In the genomic region with DNA sequence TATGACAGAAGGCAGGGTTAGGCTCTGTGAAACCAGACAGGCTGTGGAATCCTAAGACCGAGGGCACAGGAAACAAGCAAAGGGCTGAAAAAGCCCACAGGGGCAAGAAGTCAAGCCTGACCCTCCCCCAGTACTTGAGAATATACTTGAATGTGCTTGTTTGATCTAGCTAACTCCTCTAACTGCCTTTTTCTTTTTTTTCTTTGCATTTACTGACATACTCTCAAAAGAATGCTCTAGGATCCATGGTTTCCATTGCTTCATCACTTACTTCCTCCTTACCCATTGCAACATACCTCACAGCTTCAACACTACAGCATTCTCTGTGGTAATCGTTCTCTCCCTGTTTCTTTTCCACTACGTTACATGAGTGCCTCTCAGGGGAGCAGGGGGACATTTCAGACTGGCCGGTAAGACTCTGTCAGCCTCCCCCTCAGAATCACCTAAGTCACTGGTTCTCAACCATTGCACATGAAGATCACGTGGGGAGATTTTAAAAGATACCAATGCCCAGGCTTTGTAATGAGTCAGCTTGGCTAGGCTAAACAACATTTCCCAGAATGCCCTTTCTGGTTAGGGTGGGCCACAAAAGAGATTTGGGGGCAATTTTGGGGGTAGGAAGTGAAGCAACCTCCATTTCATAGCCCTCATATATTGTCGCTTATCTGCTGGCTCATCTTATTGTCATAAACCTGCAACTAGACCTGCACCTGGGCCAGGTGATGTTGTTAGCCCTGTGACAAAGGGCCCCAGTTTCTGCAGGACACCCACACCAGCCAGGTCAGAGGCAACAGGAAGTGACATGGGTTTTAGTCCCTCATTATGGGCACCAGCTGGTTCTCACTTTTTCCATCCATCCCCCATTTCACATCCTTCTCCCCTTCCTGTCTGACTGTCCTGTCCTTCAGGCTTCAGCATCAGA, we compare ENCODE assay signal across 1 cellular context.
TF ChIP-seq lines count a peak whose summit lies in the region.

No MANE protein-coding gene starts in this region.

TF ChIP-seq in HepG2, 621 proteins besides CTCF, POLR2A, EP300 and RAD21 (continued from another document and continues in another):
- TF ChIP-seq ZNF253 (CRISPR knock-in tag; IDR thresholded peaks at IDR 0.05; ENCODE audit: borderline replicate concordance) (no peak), NFIC (IDR thresholded peaks at IDR 0.05; ENCODE audit: low read length) (no peak), ZNF644 (CRISPR knock-in tag; IDR thresholded peaks at IDR 0.05; ENCODE audit: low read depth) (peak; percentile 73; the same call in 1 of the 2 replicates), MTA1 (CRISPR knock-in tag; IDR thresholded peaks at IDR 0.05; ENCODE audit: borderline replicate concordance) (no peak), FOXA1 (IDR thresholded peaks at IDR 0.05) (no peak), FOXA1 (CRISPR knock-in tag; IDR thresholded peaks at IDR 0.05) (no peak), MAFF (IDR thresholded peaks at IDR 0.05; ENCODE audit: low read depth, low read length) (0 out of 2 replicates have a peak, but pooled peaks have one; percentile 1), NRL (CRISPR knock-in tag; IDR thresholded peaks at IDR 0.05; ENCODE audit: borderline replicate concordance) (no peak), FOXC1 (CRISPR knock-in tag; IDR thresholded peaks at IDR 0.05; ENCODE audit: borderline replicate concordance) (no peak), THAP11 (CRISPR knock-in tag; IDR thresholded peaks at IDR 0.05) (peak; percentile 57; the same call in 1 of the 2 replicates), RAD51 (IDR thresholded peaks at IDR 0.05; ENCODE audit: borderline replicate concordance) (no peak), ZNF274 (CRISPR knock-in tag; IDR thresholded peaks at IDR 0.05) (no peak), WIZ (CRISPR knock-in tag; IDR thresholded peaks at IDR 0.05) (no peak), SIN3B (IDR thresholded peaks at IDR 0.05; ENCODE audit: low read length) (no peak), ZNF616 (CRISPR knock-in tag; IDR thresholded peaks at IDR 0.05; ENCODE audit: low read depth) (no peak), JUNB (CRISPR knock-in tag; IDR thresholded peaks at IDR 0.05; ENCODE audit: borderline replicate concordance) (no peak), ZBTB8A (CRISPR knock-in tag; IDR thresholded peaks at IDR 0.05; ENCODE audit: borderline replicate concordance, low read depth) (no peak), POGZ (CRISPR knock-in tag; IDR thresholded peaks at IDR 0.05) (peak; percentile 43; the same call in 1 of the 2 replicates), ZNF7 (CRISPR knock-in tag; IDR thresholded peaks at IDR 0.05) (no peak), SPEN (CRISPR knock-in tag; IDR thresholded peaks at IDR 0.05; ENCODE audit: low read depth) (no peak), RARA (CRISPR knock-in tag; IDR thresholded peaks at IDR 0.05) (peak; percentile 6; the same call in 1 of the 2 replicates), PAF1 (CRISPR knock-in tag; IDR thresholded peaks at IDR 0.05) (no peak), ZNF446 (CRISPR knock-in tag; IDR thresholded peaks at IDR 0.05) (no peak), TGIF2 (CRISPR knock-in tag; IDR thresholded peaks at IDR 0.05) (peak; percentile 62; the same call in 1 of the 2 replicates), HMG20A (CRISPR knock-in tag; IDR thresholded peaks at IDR 0.05; ENCODE audit: borderline replicate concordance) (peak; percentile 74), ZMYM3 (CRISPR knock-in tag; IDR thresholded peaks at IDR 0.05) (no peak), CBX5 (CRISPR knock-in tag; IDR thresholded peaks at IDR 0.05; ENCODE audit: borderline replicate concordance) (peak; percentile 66; the same call in 1 of the 2 replicates), MBNL3 (CRISPR knock-in tag; conservative IDR thresholded peaks at IDR 0.05) (no peak), RXRB (CRISPR knock-in tag; IDR thresholded peaks at IDR 0.05; ENCODE audit: borderline replicate concordance) (peak; percentile 34; the same call in 1 of the 2 replicates), ZSCAN31 (CRISPR knock-in tag; IDR thresholded peaks at IDR 0.05; ENCODE audit: low read depth) (no peak), ZNF816 (CRISPR knock-in tag; IDR thresholded peaks at IDR 0.05; ENCODE audit: borderline replicate concordance) (no peak), ZNF839 (CRISPR knock-in tag; IDR thresholded peaks at IDR 0.05; ENCODE audit: borderline replicate concordance) (no peak), FOXO1 (CRISPR knock-in tag; IDR thresholded peaks at IDR 0.05) (0 out of 2 replicates have a peak, but pooled peaks have one; percentile 32), ZFP36 (IDR thresholded peaks at IDR 0.05; ENCODE audit: borderline replicate concordance, low read depth, low read length, partially characterized antibody) (no peak)
- TF ChIP-seq, protein P1, sequence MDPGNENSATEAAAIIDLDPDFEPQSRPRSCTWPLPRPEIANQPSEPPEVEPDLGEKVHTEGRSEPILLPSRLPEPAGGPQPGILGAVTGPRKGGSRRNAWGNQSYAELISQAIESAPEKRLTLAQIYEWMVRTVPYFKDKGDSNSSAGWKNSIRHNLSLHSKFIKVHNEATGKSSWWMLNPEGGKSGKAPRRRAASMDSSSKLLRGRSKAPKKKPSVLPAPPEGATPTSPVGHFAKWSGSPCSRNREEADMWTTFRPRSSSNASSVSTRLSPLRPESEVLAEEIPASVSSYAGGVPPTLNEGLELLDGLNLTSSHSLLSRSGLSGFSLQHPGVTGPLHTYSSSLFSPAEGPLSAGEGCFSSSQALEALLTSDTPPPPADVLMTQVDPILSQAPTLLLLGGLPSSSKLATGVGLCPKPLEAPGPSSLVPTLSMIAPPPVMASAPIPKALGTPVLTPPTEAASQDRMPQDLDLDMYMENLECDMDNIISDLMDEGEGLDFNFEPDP (CRISPR knock-in tag; conservative IDR thresholded peaks at IDR 0.05), result no peak
- TF ChIP-seq, protein P2, sequence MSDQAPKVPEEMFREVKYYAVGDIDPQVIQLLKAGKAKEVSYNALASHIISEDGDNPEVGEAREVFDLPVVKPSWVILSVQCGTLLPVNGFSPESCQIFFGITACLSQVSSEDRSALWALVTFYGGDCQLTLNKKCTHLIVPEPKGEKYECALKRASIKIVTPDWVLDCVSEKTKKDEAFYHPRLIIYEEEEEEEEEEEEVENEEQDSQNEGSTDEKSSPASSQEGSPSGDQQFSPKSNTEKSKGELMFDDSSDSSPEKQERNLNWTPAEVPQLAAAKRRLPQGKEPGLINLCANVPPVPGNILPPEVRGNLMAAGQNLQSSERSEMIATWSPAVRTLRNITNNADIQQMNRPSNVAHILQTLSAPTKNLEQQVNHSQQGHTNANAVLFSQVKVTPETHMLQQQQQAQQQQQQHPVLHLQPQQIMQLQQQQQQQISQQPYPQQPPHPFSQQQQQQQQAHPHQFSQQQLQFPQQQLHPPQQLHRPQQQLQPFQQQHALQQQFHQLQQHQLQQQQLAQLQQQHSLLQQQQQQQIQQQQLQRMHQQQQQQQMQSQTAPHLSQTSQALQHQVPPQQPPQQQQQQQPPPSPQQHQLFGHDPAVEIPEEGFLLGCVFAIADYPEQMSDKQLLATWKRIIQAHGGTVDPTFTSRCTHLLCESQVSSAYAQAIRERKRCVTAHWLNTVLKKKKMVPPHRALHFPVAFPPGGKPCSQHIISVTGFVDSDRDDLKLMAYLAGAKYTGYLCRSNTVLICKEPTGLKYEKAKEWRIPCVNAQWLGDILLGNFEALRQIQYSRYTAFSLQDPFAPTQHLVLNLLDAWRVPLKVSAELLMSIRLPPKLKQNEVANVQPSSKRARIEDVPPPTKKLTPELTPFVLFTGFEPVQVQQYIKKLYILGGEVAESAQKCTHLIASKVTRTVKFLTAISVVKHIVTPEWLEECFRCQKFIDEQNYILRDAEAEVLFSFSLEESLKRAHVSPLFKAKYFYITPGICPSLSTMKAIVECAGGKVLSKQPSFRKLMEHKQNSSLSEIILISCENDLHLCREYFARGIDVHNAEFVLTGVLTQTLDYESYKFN (CRISPR knock-in tag; conservative IDR thresholded peaks at IDR 0.05), result no peak
- TF ChIP-seq, protein P3, sequence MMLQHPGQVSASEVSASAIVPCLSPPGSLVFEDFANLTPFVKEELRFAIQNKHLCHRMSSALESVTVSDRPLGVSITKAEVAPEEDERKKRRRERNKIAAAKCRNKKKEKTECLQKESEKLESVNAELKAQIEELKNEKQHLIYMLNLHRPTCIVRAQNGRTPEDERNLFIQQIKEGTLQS (CRISPR knock-in tag; IDR thresholded peaks at IDR 0.05), result peak; percentile 72
- TF ChIP-seq, protein P4, sequence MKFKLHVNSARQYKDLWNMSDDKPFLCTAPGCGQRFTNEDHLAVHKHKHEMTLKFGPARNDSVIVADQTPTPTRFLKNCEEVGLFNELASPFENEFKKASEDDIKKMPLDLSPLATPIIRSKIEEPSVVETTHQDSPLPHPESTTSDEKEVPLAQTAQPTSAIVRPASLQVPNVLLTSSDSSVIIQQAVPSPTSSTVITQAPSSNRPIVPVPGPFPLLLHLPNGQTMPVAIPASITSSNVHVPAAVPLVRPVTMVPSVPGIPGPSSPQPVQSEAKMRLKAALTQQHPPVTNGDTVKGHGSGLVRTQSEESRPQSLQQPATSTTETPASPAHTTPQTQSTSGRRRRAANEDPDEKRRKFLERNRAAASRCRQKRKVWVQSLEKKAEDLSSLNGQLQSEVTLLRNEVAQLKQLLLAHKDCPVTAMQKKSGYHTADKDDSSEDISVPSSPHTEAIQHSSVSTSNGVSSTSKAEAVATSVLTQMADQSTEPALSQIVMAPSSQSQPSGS (CRISPR knock-in tag; IDR thresholded peaks at IDR 0.05), result peak; percentile 71
- TF ChIP-seq, protein P5, sequence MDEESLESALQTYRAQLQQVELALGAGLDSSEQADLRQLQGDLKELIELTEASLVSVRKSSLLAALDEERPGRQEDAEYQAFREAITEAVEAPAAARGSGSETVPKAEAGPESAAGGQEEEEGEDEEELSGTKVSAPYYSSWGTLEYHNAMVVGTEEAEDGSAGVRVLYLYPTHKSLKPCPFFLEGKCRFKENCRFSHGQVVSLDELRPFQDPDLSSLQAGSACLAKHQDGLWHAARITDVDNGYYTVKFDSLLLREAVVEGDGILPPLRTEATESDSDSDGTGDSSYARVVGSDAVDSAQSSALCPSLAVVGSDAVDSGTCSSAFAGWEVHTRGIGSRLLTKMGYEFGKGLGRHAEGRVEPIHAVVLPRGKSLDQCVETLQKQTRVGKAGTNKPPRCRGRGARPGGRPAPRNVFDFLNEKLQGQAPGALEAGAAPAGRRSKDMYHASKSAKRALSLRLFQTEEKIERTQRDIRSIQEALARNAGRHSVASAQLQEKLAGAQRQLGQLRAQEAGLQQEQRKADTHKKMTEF (CRISPR knock-in tag; IDR thresholded peaks at IDR 0.05), result no peak
- TF ChIP-seq, protein P6, sequence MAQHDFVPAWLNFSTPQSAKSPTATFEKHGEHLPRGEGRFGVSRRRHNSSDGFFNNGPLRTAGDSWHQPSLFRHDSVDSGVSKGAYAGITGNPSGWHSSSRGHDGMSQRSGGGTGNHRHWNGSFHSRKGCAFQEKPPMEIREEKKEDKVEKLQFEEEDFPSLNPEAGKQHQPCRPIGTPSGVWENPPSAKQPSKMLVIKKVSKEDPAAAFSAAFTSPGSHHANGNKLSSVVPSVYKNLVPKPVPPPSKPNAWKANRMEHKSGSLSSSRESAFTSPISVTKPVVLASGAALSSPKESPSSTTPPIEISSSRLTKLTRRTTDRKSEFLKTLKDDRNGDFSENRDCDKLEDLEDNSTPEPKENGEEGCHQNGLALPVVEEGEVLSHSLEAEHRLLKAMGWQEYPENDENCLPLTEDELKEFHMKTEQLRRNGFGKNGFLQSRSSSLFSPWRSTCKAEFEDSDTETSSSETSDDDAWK (CRISPR knock-in tag; IDR thresholded peaks at IDR 0.05), result no peak
- TF ChIP-seq, protein P7, sequence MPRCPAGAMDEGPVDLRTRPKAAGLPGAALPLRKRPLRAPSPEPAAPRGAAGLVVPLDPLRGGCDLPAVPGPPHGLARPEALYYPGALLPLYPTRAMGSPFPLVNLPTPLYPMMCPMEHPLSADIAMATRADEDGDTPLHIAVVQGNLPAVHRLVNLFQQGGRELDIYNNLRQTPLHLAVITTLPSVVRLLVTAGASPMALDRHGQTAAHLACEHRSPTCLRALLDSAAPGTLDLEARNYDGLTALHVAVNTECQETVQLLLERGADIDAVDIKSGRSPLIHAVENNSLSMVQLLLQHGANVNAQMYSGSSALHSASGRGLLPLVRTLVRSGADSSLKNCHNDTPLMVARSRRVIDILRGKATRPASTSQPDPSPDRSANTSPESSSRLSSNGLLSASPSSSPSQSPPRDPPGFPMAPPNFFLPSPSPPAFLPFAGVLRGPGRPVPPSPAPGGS (CRISPR knock-in tag; IDR thresholded peaks at IDR 0.05), result no peak
- TF ChIP-seq, protein P8, sequence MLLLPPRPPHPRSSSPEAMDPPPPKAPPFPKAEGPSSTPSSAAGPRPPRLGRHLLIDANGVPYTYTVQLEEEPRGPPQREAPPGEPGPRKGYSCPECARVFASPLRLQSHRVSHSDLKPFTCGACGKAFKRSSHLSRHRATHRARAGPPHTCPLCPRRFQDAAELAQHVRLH (CRISPR knock-in tag; IDR thresholded peaks at IDR 0.05; ENCODE audit: borderline replicate concordance, low read depth), result no peak
- TF ChIP-seq, protein P9, sequence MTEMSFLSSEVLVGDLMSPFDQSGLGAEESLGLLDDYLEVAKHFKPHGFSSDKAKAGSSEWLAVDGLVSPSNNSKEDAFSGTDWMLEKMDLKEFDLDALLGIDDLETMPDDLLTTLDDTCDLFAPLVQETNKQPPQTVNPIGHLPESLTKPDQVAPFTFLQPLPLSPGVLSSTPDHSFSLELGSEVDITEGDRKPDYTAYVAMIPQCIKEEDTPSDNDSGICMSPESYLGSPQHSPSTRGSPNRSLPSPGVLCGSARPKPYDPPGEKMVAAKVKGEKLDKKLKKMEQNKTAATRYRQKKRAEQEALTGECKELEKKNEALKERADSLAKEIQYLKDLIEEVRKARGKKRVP (CRISPR knock-in tag; IDR thresholded peaks at IDR 0.05), result peak in 1 of 2 experiments; percentile 70; a peak in 2 of 4 replicates
- TF ChIP-seq, protein P10, sequence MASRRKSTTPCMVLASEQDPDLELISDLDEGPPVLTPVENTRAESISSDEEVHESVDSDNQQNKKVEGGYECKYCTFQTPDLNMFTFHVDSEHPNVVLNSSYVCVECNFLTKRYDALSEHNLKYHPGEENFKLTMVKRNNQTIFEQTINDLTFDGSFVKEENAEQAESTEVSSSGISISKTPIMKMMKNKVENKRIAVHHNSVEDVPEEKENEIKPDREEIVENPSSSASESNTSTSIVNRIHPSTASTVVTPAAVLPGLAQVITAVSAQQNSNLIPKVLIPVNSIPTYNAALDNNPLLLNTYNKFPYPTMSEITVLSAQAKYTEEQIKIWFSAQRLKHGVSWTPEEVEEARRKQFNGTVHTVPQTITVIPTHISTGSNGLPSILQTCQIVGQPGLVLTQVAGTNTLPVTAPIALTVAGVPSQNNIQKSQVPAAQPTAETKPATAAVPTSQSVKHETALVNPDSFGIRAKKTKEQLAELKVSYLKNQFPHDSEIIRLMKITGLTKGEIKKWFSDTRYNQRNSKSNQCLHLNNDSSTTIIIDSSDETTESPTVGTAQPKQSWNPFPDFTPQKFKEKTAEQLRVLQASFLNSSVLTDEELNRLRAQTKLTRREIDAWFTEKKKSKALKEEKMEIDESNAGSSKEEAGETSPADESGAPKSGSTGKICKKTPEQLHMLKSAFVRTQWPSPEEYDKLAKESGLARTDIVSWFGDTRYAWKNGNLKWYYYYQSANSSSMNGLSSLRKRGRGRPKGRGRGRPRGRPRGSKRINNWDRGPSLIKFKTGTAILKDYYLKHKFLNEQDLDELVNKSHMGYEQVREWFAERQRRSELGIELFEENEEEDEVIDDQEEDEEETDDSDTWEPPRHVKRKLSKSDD (CRISPR knock-in tag; IDR thresholded peaks at IDR 0.05; ENCODE audit: low read depth), result no peak
